21 cellular contexts compared by ENCODE assay signal in genomic region chr3:72580246-72580756, GRCh38.
A peak's percentile ranks its signal among the peaks of the same experiment; 100 is the strongest.
DNase-seq lines count a peak whose midpoint lies in the region; ATAC-seq, FAIRE-seq and TF ChIP-seq lines count a peak whose summit lies in the region.
"Had no signal": no experiment of that assay in that cellular context is flagged by ENCODE, and none has a peak within 500 bp of the region (broad histone marks: within the 10 kb centered on the region; RNA-seq: fewer than 3 reads in every experiment).

No MANE protein-coding gene starts in this region.

- H3K36me3 Mint-ChIP-seq in T-cell = no peaks in the 10 kb centered on the region
- H3K36me3 Mint-ChIP-seq: CD8-positive, alpha-beta T cell had no signal

- intact Hi-C loops in HepG2 (cut with micrococcal nuclease; ENCODE audit: unreplicated experiment) = no loop called here
- intact Hi-C loops in right lobe of liver (cut with DNase I) = no loop called here

- peak overlapping the region; percentile 50; the same call in 1 of the 2 replicates for H3K9ac ChIP-seq in HepG2 (ENCODE audit: insufficient read depth, low read depth, low read length)
- H3K9ac ChIP-seq: BLaER1 treated with 17β-estradiol and CSF1 and Interleukin-3, amounts not matched to agents 10 nM and 100 nM had no signal

- H3K36me3 ChIP-seq in HepG2 (replicated peaks in 1 of 2; ENCODE audit: control insufficient read depth in 1 of 2, insufficient read depth in 2 of 2, low read length in 2 of 2) (no peaks in the 10 kb centered on the region), right lobe of liver (no peaks in the 10 kb centered on the region), small intestine (ENCODE audit: control insufficient read depth in 2 of 2, insufficient read depth in 2 of 2, low read length in 2 of 2) (no peaks in the 10 kb centered on the region)
- H3K36me3 ChIP-seq: BLaER1 treated with 17β-estradiol and CSF1 and Interleukin-3, amounts not matched to agents 10 nM and 100 nM had no signal

- H3K27me3 ChIP-seq in HepG2 (ENCODE audit: control insufficient read depth in 1 of 2, insufficient read depth in 2 of 2, low read length in 2 of 2) (no peaks in the 10 kb centered on the region), right lobe of liver (no peaks in the 10 kb centered on the region), small intestine (ENCODE audit: control insufficient read depth in 2 of 2, insufficient read depth in 2 of 2, low read length in 2 of 2) (no peaks in the 10 kb centered on the region)

- TF ChIP-seq RAD21 in HepG2 (CRISPR knock-in tag; IDR thresholded peaks at IDR 0.05) = no peak

- no peak for TF ChIP-seq POLR2A in HepG2 (IDR thresholded peaks at IDR 0.05; ENCODE audit: insufficient read depth in 1 of 2, low read depth in 2 of 2, low read length in 2 of 2)
- TF ChIP-seq POLR2A in right lobe of liver (IDR thresholded peaks at IDR 0.05) = no peak

- H3K9me3 Mint-ChIP-seq in T-cell = no peaks in the 10 kb centered on the region
- H3K9me3 Mint-ChIP-seq: CD4-positive, alpha-beta T cell; CD8-positive, alpha-beta T cell had no signal

- in situ Hi-C loops in HepG2 (cut with HindIII; ENCODE audit: extremely low pct_ligation_motif_present, low pct_unique_long_range_greater_than_20kb) = no loop called here

- ATAC-seq in HepG2 = peak; percentile 47
- ATAC-seq in right lobe of liver = no peak
- peak; percentile 52 for ATAC-seq in esophagus mucosa
- no peak for ATAC-seq in T-cell (replicated peaks in 1 of 4)
- no peak for ATAC-seq in HG03571 (IDR thresholded peaks at IDR 0.05; ENCODE audit: unreplicated experiment)
- ATAC-seq: A549; CD8-positive, alpha-beta T cell had no signal

- CTCF ChIA-PET in HepG2 (lab: Yijun Ruan, JAX; ENCODE audit: low intra/inter-chr PET ratio, low total read pairs) = no interaction called here
- CTCF ChIA-PET in T-cell (lab: Charles Lee) = interaction anchor here in 1 of 2 donors (0.6 kb wide), 1 partner anchor 446 kb away, joined by 3 read pairs; no protein-coding TSS in a partner anchor

- DNase-seq in HepG2 (ENCODE audit: low spot score) = no peak
- no peak for DNase-seq in right lobe of liver
- peak; percentile 33 for DNase-seq in small intestine
- DNase-seq in T-cell = no peak
- DNase-seq: AML-193; CD4-positive, alpha-beta T cell; CD8-positive, alpha-beta T cell; COR-L47; DMS79 treated with DMSO at 0.1 percent for 48 hours; GF-D8 had no signal

- H3K4me1 ChIP-seq in HepG2 (ENCODE audit: insufficient read depth, low read length) (peaks cover 90% of the 10 kb centered on the region), right lobe of liver (peaks cover 0 to 15% (median 4%) of the 10 kb centered on the region in 4 donors), small intestine (ENCODE audit: control insufficient read depth in 2 of 2, insufficient read depth in 1 of 2, low read depth in 1 of 2, low read length in 1 of 2) (no peaks in the 10 kb centered on the region)
- H3K4me1 ChIP-seq: A549 had no signal

- H3K27me3 Mint-ChIP-seq in T-cell = no peaks in the 10 kb centered on the region
- H3K27me3 Mint-ChIP-seq: CD4-positive, alpha-beta T cell had no signal

- POLR2A ChIA-PET in HepG2 (lab: Yijun Ruan, JAX) = interaction anchor here (1.4 to 5.5 kb wide), 3 partner anchors 9 to 35 kb away, joined by 3 to 46 read pairs (median 15); no protein-coding TSS in a partner anchor
- POLR2A ChIA-PET in T-cell (lab: Charles Lee) = no interaction called here

- peak overlapping the region; percentile 66 for H3K4me2 ChIP-seq in HepG2 (ENCODE audit: low read depth, low read length)
- H3K4me2 ChIP-seq: A549 had no signal

- TF ChIP-seq CTCF in HepG2 (CRISPR knock-in tag; IDR thresholded peaks at IDR 0.05) (no peak), right lobe of liver (IDR thresholded peaks at IDR 0.05) (no peak)

- no peak for TF ChIP-seq EP300 in HepG2 (IDR thresholded peaks at IDR 0.05; ENCODE audit: low read depth in 2 of 2, low read length in 2 of 2)
- TF ChIP-seq EP300 in HepG2 (CRISPR knock-in tag; IDR thresholded peaks at IDR 0.05; ENCODE audit: borderline replicate concordance) = no peak

- H3K4me1 Mint-ChIP-seq in T-cell = no peaks in the 10 kb centered on the region

- H3K27ac Mint-ChIP-seq in T-cell = no peak overlapping the region
- H3K27ac Mint-ChIP-seq: B cell; CD4-positive, alpha-beta T cell; CD8-positive, alpha-beta T cell had no signal

- H2AFZ ChIP-seq in HepG2 (ENCODE audit: low read length) = no peak overlapping the region

- H3K9me3 ChIP-seq in HepG2 (ENCODE audit: low read length) (no peaks in the 10 kb centered on the region), right lobe of liver (no peaks in the 10 kb centered on the region), small intestine (ENCODE audit: control insufficient read depth, low read depth) (no peaks in the 10 kb centered on the region)

- H3K4me3 ChIP-seq in HepG2 (replicated peaks in 1 of 3; ENCODE audit: insufficient read depth in 1 of 3, low read depth in 2 of 3, low read length in 3 of 3) (peak overlapping the region in 1 of 3 experiments; percentile 2; a peak in 1 of 6 replicates), right lobe of liver (no peak overlapping the region), small intestine (ENCODE audit: low read depth in 1 of 2, low read length in 2 of 2) (no peak overlapping the region)
- H3K4me3 ChIP-seq: A549; BLaER1 treated with 17β-estradiol and CSF1 and Interleukin-3, amounts not matched to agents 10 nM and 100 nM had no signal

- FAIRE-seq in HepG2 (lab: Jason Lieb, UNC) (no peak), small intestine (lab: Jason Lieb, UNC) (no peak)
- FAIRE-seq: A549, D721Med, G401.6, GM12891, GM19239 had no signal

- H3K79me2 ChIP-seq in HepG2 (ENCODE audit: insufficient read depth, low read length) = no peaks in the 10 kb centered on the region

- WGBS in HepG2 (ENCODE audit: low lambda C conversion rate) = 70% methylated on average over 3 of the region's 4 CpGs
- WGBS in right lobe of liver (ENCODE audit: insufficient coverage, low coverage, low lambda C conversion rate, missing lambda C conversion rate) = 50% methylated on average over 2 of the region's 4 CpGs
- WGBS in small intestine, 3 donors = 46 to 67% (median 58%) methylated on average over 4 of the region's 4 CpGs

- no peaks in the 10 kb centered on the region for H4K20me1 ChIP-seq in HepG2 (ENCODE audit: insufficient read depth, low read length)

- H3K4me3 Mint-ChIP-seq in T-cell = no peak overlapping the region
- H3K4me3 Mint-ChIP-seq: B cell; CD4-positive, alpha-beta T cell; CD8-positive, alpha-beta T cell had no signal

- H3K27ac ChIP-seq in HepG2 (ENCODE audit: extremely low read length, insufficient read depth, low read length) = peak overlapping the region; percentile 82
- no peak overlapping the region for H3K27ac ChIP-seq in right lobe of liver
- no peak overlapping the region for H3K27ac ChIP-seq in small intestine (ENCODE audit: low read depth in 1 of 2, low read length in 1 of 2)
- H3K27ac ChIP-seq: 22Rv1; A549; BLaER1 treated with 17β-estradiol and CSF1 and Interleukin-3, amounts not matched to agents 10 nM and 100 nM; C4-2B had no signal

- BruUV-seq in HepG2 (replicated peaks; lab: Mats Ljungman, UMichigan) = TSS peak; percentile 86

TF ChIP-seq in HepG2, 621 proteins besides CTCF, POLR2A, EP300 and RAD21 (continues in another document):
- peak; percentile 18; the same call in 1 of the 2 replicates for TF ChIP-seq FOSL2 (CRISPR knock-in tag; IDR thresholded peaks at IDR 0.05)
- no peak for TF ChIP-seq ZBTB37 (CRISPR knock-in tag; IDR thresholded peaks at IDR 0.05)
- no peak for TF ChIP-seq ARID4A (CRISPR knock-in tag; IDR thresholded peaks at IDR 0.05; ENCODE audit: borderline replicate concordance)
- TF ChIP-seq ZNF629 (CRISPR knock-in tag; conservative IDR thresholded peaks at IDR 0.05) = no peak
- TF ChIP-seq ZNF501 (CRISPR knock-in tag; IDR thresholded peaks at IDR 0.05) = peak; percentile 55; the same call in 1 of the 2 replicates
- no peak for TF ChIP-seq ZNF224 (CRISPR knock-in tag; IDR thresholded peaks at IDR 0.05)
- TF ChIP-seq HMG20A (CRISPR knock-in tag; IDR thresholded peaks at IDR 0.05; ENCODE audit: borderline replicate concordance) = no peak

Comparison
In these comparisons a context has a peak if more than half of its experiments do, and no peak if none do; other contexts are left out.
1. ATAC-seq: peak in HepG2 (single experiment) and esophagus mucosa (single experiment); none in right lobe of liver (0 of 4), T-cell (0 of 4) and HG03571 (single experiment).